9 cellular contexts compared by ENCODE assay signal in the genomic region with DNA sequence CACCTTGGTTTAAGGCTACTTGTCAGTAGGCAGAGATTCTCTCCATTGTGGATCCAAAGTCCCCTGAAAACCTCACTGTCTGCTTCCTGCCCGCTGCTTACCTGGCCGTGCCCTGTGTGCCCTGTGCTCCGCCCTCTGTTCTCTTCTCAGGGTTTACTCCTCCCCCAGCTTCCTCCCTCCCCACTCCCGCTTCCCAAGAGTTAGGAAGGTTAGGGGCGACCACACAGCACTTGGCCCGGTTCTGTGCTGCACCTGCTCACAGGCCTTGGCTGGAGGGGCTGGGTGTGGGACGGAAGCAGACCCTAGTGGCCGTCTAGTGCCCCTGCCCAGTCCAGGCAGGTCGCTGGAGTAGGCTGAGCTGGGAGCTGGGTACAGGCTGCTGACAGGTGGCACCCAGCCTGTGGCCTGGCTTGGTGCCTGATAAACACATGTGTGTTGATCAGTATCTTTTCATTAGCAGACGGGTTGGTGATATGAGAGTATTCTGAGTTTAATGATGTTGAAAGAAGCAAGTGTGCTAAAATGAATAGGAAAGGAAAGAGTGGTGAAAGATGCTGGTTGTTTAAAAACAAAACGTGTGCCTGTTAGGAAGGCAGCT. TPM values are rescaled to one million over a fixed set of nuclear protein-coding genes. Genes with fewer than 3 reads are reported as not detected.
DNase-seq lines count a peak whose midpoint lies in the region; ATAC-seq and TF ChIP-seq lines count a peak whose summit lies in the region.
"Had no signal": no experiment of that assay in that cellular context is flagged by ENCODE, and none has a peak within 500 bp of the region (broad histone marks: within the 10 kb centered on the region; RNA-seq: fewer than 3 reads in every experiment).

No MANE protein-coding gene starts in this region.

- H3K4me1 Mint-ChIP-seq in Calu3 (ENCODE audit: low read depth, unreplicated experiment): peaks cover 22% of the 10 kb centered on the region

- H3K36me3 ChIP-seq in right lobe of liver: peaks cover under 1 to 26% (median 13%) of the 10 kb centered on the region in 4 donors

- no peaks in the 10 kb centered on the region for H3K9me3 Mint-ChIP-seq in Calu3 (ENCODE audit: low read depth, unreplicated experiment)
- no peaks in the 10 kb centered on the region for H3K9me3 Mint-ChIP-seq in activated naive CD4-positive, alpha-beta T cell treated with anti-CD3 and anti-CD28 coated beads, Interleukin-2, amount 50 U/mL, for 72 hours

- intact Hi-C loops in Calu3 (cut with micrococcal nuclease; ENCODE audit: unreplicated experiment) (loop anchor here (10.0 kb wide), 2 partner anchors 56 to 96 kb away; no protein-coding TSS in a partner anchor), right lobe of liver (cut with DNase I) (no loop called here)

- peaks cover 15% of the 10 kb centered on the region for H3K36me3 Mint-ChIP-seq in Calu3 (ENCODE audit: insufficient read depth, unreplicated experiment)
- no peaks in the 10 kb centered on the region for H3K36me3 Mint-ChIP-seq in activated naive CD4-positive, alpha-beta T cell treated with anti-CD3 and anti-CD28 coated beads, Interleukin-2, amount 50 U/mL, for 72 hours

- CTCF ChIA-PET in Calu3 (lab: Charles Lee): interaction anchor here (0.5 to 1.9 kb wide), 3 partner anchors 52 to 113 kb away, joined by 3 to 8 read pairs (median 4); no protein-coding TSS in a partner anchor

- H3K4me3 ChIP-seq in right lobe of liver: no peak overlapping the region

- TF ChIP-seq CTCF in Calu3 (IDR thresholded peaks at IDR 0.05; ENCODE audit: unreplicated experiment): no peak
- TF ChIP-seq CTCF in right lobe of liver (IDR thresholded peaks at IDR 0.05): peak in 1 of 4 donors; percentile 15

- peak overlapping the region; percentile 8 for H3K27ac Mint-ChIP-seq in Calu3 (ENCODE audit: unreplicated experiment)
- H3K27ac Mint-ChIP-seq in activated naive CD4-positive, alpha-beta T cell treated with anti-CD3 and anti-CD28 coated beads, Interleukin-2, amount 50 U/mL, for 72 hours: peak overlapping the region; percentile 90 to 96

- DNase-seq in Calu3 (peak; percentile 24), NCI-H2029 treated with DMSO at 0.1 percent for 48 hours (lab: John Stamatoyannopoulos, UW) (peak; percentile 89), right lobe of liver (peak in 2 of 3 donors; percentile 74 to 81), NCI-H187 treated with DMSO at 0.1 percent for 48 hours (lab: John Stamatoyannopoulos, UW) (no peak)
- no peak for DNase-seq in activated naive CD4-positive, alpha-beta T cell treated with anti-CD3 and anti-CD28 coated beads, Interleukin-2, amount 50 U/mL, for 72 hours (ENCODE audit: low spot score in 2 of 2)

- 15% methylated on average over 11 of the region's 11 CpGs for WGBS in right lobe of liver (ENCODE audit: insufficient coverage, low coverage, low lambda C conversion rate, missing lambda C conversion rate)

- H3K27ac ChIP-seq in right lobe of liver: peak overlapping the region; percentile 46 to 88 (median 57)
- H3K27ac ChIP-seq: neutrophil had no signal

- ATAC-seq in activated naive CD4-positive, alpha-beta T cell treated with anti-CD3 and anti-CD28 coated beads, Interleukin-2, amount 50 U/mL, for 72 hours: peak; percentile 39 to 42
- peak; percentile 26 to 79 (median 73) for ATAC-seq in right lobe of liver
- ATAC-seq in HG03521 (IDR thresholded peaks at IDR 0.05; ENCODE audit: unreplicated experiment): no peak
- ATAC-seq in GM19351 (IDR thresholded peaks at IDR 0.05; ENCODE audit: unreplicated experiment): no peak
- no peak for ATAC-seq in HG03442 (IDR thresholded peaks at IDR 0.05; ENCODE audit: unreplicated experiment)

- no peak for TF ChIP-seq POLR2A in right lobe of liver (IDR thresholded peaks at IDR 0.05)

- H3K27me3 Mint-ChIP-seq in Calu3 (ENCODE audit: unreplicated experiment): no peaks in the 10 kb centered on the region

- H3K9me3 ChIP-seq in right lobe of liver: no peaks in the 10 kb centered on the region
- H3K9me3 ChIP-seq: neutrophil had no signal

- H3K4me3 Mint-ChIP-seq in Calu3 (ENCODE audit: low read depth, unreplicated experiment): no peak overlapping the region

- no TSS peak for BruUV-seq in Calu3 (replicated peaks; lab: Mats Ljungman, UMichigan)

- H3K4me1 ChIP-seq in right lobe of liver: peaks cover 0 to 31% (median 13%) of the 10 kb centered on the region in 4 donors

- no peaks in the 10 kb centered on the region for H3K27me3 ChIP-seq in right lobe of liver
- H3K27me3 ChIP-seq: neutrophil had no signal

RNA-seq across cellular contexts. Expression of a gene that starts 40.5 kb away (rescaled TPM):
- 61.2 and 63.4 TPM in 2 replicates for total RNA-seq in Calu3 (2022)
- 10 to 100 TPM; 33.8 to 42.4 TPM for total RNA-seq in activated naive CD4-positive, alpha-beta T cell treated with anti-CD3 and anti-CD28 coated beads, Interleukin-2, amount 50 U/mL, for 72 hours
- 10 to 100 TPM; 29.7 to 72.0 (median 34.8) TPM for total RNA-seq in right lobe of liver

Comparison
In these comparisons a context has a peak if more than half of its experiments do, and no peak if none do; other contexts are left out.
1. DNase-seq: peak in Calu3 (single experiment), NCI-H2029 treated with DMSO at 0.1 percent for 48 hours (single experiment) and right lobe of liver (2 of 3); none in activated naive CD4-positive, alpha-beta T cell treated with anti-CD3 and anti-CD28 coated beads, Interleukin-2, amount 50 U/mL, for 72 hours (0 of 2) and NCI-H187 treated with DMSO at 0.1 percent for 48 hours (single experiment).
2. ATAC-seq: peak in activated naive CD4-positive, alpha-beta T cell treated with anti-CD3 and anti-CD28 coated beads, Interleukin-2, amount 50 U/mL, for 72 hours (2 of 2) and right lobe of liver (4 of 4); none in HG03521 (single experiment), GM19351 (single experiment) and HG03442 (single experiment).